ENCODE assay signal across 19 cellular contexts in genomic region chr7:101829374-101829773, GRCh38. TPM values are rescaled to one million over a fixed set of nuclear protein-coding genes. Genes with fewer than 3 reads are reported as not detected.
DNase-seq lines count a peak whose midpoint lies in the region; ATAC-seq, FAIRE-seq and TF ChIP-seq lines count a peak whose summit lies in the region.
"Had no signal": no experiment of that assay in that cellular context is flagged by ENCODE, and none has a peak within 500 bp of the region (broad histone marks: within the 10 kb centered on the region; RNA-seq: fewer than 3 reads in every experiment).

No MANE protein-coding gene starts in this region.

- no peak for ATAC-seq in K562
- ATAC-seq in left lobe of liver, result no peak
- no peak for ATAC-seq in upper lobe of right lung
- ATAC-seq in GM18867 (IDR thresholded peaks at IDR 0.05; ENCODE audit: unreplicated experiment), result no peak
- ATAC-seq: A549; CD8-positive, alpha-beta T cell had no signal

- H3K79me1 ChIP-seq in H9 (ENCODE audit: insufficient read depth, low read depth, low read length, poor library complexity, severe bottlenecking), result peaks cover 5% of the 10 kb centered on the region

- H3K27ac Mint-ChIP-seq in H9, result peak overlapping the region; percentile 15 to 44 (median 41); a peak in 3 of 7 replicates
- no peak overlapping the region for H3K27ac Mint-ChIP-seq in activated T-helper 2 cell treated with anti-CD3 and anti-CD28 coated beads, Interferon-gamma antibody, Interleukin-2, Interleukin-4, amounts not matched to agents 10 μg/mL and 5 μg/mL and 100 μg/mL, durations not matched to agents 14 hours and 24 hours and 36 hours
- H3K27ac Mint-ChIP-seq: CD8-positive, alpha-beta T cell had no signal

- no peak overlapping the region for H4K91ac ChIP-seq in H9 (ENCODE audit: insufficient read length, low read depth, low read length)

- no peak overlapping the region for H3K23ac ChIP-seq in H9 (ENCODE audit: insufficient read length, low read depth, low read length)

- H3K23me2 ChIP-seq in H9 (ENCODE audit: insufficient read length, low read depth, low read length, poor library complexity, severe bottlenecking), result no peaks in the 10 kb centered on the region

- H3K36me3 ChIP-seq in K562 (ENCODE audit: control insufficient read depth, insufficient read depth, low read length) (peaks cover 22% of the 10 kb centered on the region; the same call in 2 of the 3 replicates), upper lobe of right lung (no peaks in the 10 kb centered on the region), OCI-LY7 (ENCODE audit: insufficient read depth, low read length) (peaks cover 91% of the 10 kb centered on the region)

- WGBS in H9 (ENCODE audit: extremely low coverage, insufficient read length, low lambda C conversion rate), result no CpG with 5 or more reads among the region's 14 CpGs
- 96% methylated on average over 13 of the region's 14 CpGs for WGBS in K562 (ENCODE audit: insufficient coverage, low coverage, missing lambda C conversion rate)

- H3K9ac ChIP-seq in H9 (ENCODE audit: extremely low read depth, insufficient read length, low read length), result no peak overlapping the region
- no peak overlapping the region for H3K9ac ChIP-seq in K562 (ENCODE audit: insufficient read depth in 1 of 2, low read depth in 2 of 2, low read length in 2 of 2)
- H3K9ac ChIP-seq: GM23248 had no signal

- H3K4me2 ChIP-seq in H9 (ENCODE audit: insufficient read depth, insufficient read length, low read length) (no peak overlapping the region), K562 (ENCODE audit: insufficient read depth, low read length) (no peak overlapping the region), OCI-LY7 (ENCODE audit: low read length) (no peak overlapping the region)
- H3K4me2 ChIP-seq: A549 had no signal

- no peak overlapping the region for H2BK20ac ChIP-seq in H9 (ENCODE audit: low read depth, low read length, poor library complexity, severe bottlenecking)

- peaks cover 13% of the 10 kb centered on the region for H3K9me1 ChIP-seq in K562 (ENCODE audit: control insufficient read depth, insufficient read depth, low read length)

- POLR2A ChIA-PET in K562 (lab: Yijun Ruan, JAX), result interaction anchor here (2.3 kb wide), 1 partner anchor 10 kb away, joined by 20 read pairs; the partner anchor contains the start of gene CUX1
- POLR2A ChIA-PET in OCI-LY7 (lab: Charles Lee), result interaction anchor here (0.6 to 1.2 kb wide), 3 partner anchors 8 to 24 kb away, joined by 3 to 4 read pairs (median 3); no protein-coding TSS in a partner anchor

- H2BK15ac ChIP-seq in H9 (ENCODE audit: low read depth, low read length), result no peak overlapping the region

- H3K9me3 ChIP-seq in H9 (ENCODE audit: control insufficient read depth, low read depth, low read length) (no peaks in the 10 kb centered on the region), K562 (replicated peaks; ENCODE audit: control insufficient read depth, insufficient read depth, low read depth, low read length) (no peaks in the 10 kb centered on the region), upper lobe of right lung (no peaks in the 10 kb centered on the region), OCI-LY7 (ENCODE audit: low read length) (no peaks in the 10 kb centered on the region)
- H3K9me3 ChIP-seq: A549; BLaER1 treated with 17β-estradiol and CSF1 and Interleukin-3, amounts not matched to agents 10 nM and 100 nM had no signal

- no peak overlapping the region for H3K27ac ChIP-seq in H9 (ENCODE audit: insufficient read length, low read depth, low read length)
- no peak overlapping the region for H3K27ac ChIP-seq in K562 (ENCODE audit: extremely low read depth, low read depth, low read length)
- no peak overlapping the region for H3K27ac ChIP-seq in upper lobe of right lung
- no peak overlapping the region for H3K27ac ChIP-seq in OCI-LY7 (ENCODE audit: low read depth, low read length, poor library complexity, severe bottlenecking)
- H3K27ac ChIP-seq: 22Rv1, A549, GM23248 had no signal

- no peaks in the 10 kb centered on the region for H3K9me2 ChIP-seq in OCI-LY7 (ENCODE audit: insufficient read depth, low read length)

- TF ChIP-seq CTCF in H9 (conservative IDR thresholded peaks at IDR 0.05) (no peak), K562 (IDR thresholded peaks at IDR 0.05 in 2 of 3, conservative IDR thresholded peaks at IDR 0.05 in 1 of 3; ENCODE audit: insufficient read depth in 2 of 3, low read depth in 1 of 3, low read length in 3 of 3) (no peak), upper lobe of right lung (IDR thresholded peaks at IDR 0.05) (no peak), OCI-LY7 (conservative IDR thresholded peaks at IDR 0.05; ENCODE audit: low read length) (no peak)

- FAIRE-seq in K562 (lab: Jason Lieb, UNC), result peak; percentile 52
- FAIRE-seq: A549, HTR-8/SVneo had no signal

- H2AFZ ChIP-seq in H9 (ENCODE audit: low read length), result no peak overlapping the region
- H2AFZ ChIP-seq in K562 (ENCODE audit: low read depth, low read length), result no peak overlapping the region
- H2AFZ ChIP-seq in OCI-LY7 (ENCODE audit: low read length), result no peak overlapping the region
- H2AFZ ChIP-seq: GM23248 had no signal

- H3K18ac ChIP-seq in H9 (ENCODE audit: insufficient read length, low read depth, low read length), result no peak overlapping the region

- no peak overlapping the region for H4K8ac ChIP-seq in H9 (replicated peaks; ENCODE audit: insufficient read length, low read depth, low read length)

- H3K4me1 ChIP-seq in H9 (ENCODE audit: insufficient read depth, low read length), result no peaks in the 10 kb centered on the region; the same call in 1 of the 2 replicates
- H3K4me1 ChIP-seq in K562 (replicated peaks in 1 of 2; ENCODE audit: control insufficient read depth in 2 of 2, insufficient read depth in 2 of 2, low read length in 2 of 2), result peaks cover 0 to 20% of the 10 kb centered on the region in 2 experiments; a peak in 3 of 5 replicates
- H3K4me1 ChIP-seq in upper lobe of right lung, result no peaks in the 10 kb centered on the region
- peaks cover 67% of the 10 kb centered on the region for H3K4me1 ChIP-seq in OCI-LY7 (ENCODE audit: insufficient read depth, low read length, poor library complexity, severe bottlenecking)

- H3K4me3 ChIP-seq in K562 (no peak overlapping the region), upper lobe of right lung (no peak overlapping the region), OCI-LY7 (ENCODE audit: low read depth, low read length, poor library complexity, severe bottlenecking) (no peak overlapping the region)
- H3K4me3 ChIP-seq: A549; BLaER1 treated with 17β-estradiol and CSF1 and Interleukin-3, amounts not matched to agents 10 nM and 100 nM; GM23248 had no signal

- in situ Hi-C loops in K562 (cut with MboI), result no loop called here

- no peak overlapping the region for H2BK5ac ChIP-seq in H9 (ENCODE audit: insufficient read length, low read length)

- H3K4ac ChIP-seq in H9 (ENCODE audit: low read depth, low read length), result no peak overlapping the region

- no TSS peak for BruUV-seq in K562 (replicated peaks; lab: Mats Ljungman, UMichigan)
- no TSS peak for BruUV-seq in OCI-LY7 (replicated peaks; lab: Mats Ljungman, UMichigan)

- no peak overlapping the region for H4K5ac ChIP-seq in H9 (ENCODE audit: insufficient read length, low read depth, low read length)

- H3K4me1 Mint-ChIP-seq in H9, result peaks cover 35 to 48% of the 10 kb centered on the region in 2 experiments
- H3K4me1 Mint-ChIP-seq in activated T-helper 2 cell treated with anti-CD3 and anti-CD28 coated beads, Interferon-gamma antibody, Interleukin-2, Interleukin-4, amounts not matched to agents 10 μg/mL and 5 μg/mL and 100 μg/mL, durations not matched to agents 14 hours and 24 hours and 36 hours (ENCODE audit: low read depth), result no peaks in the 10 kb centered on the region

- no peak overlapping the region for H3K56ac ChIP-seq in H9 (ENCODE audit: insufficient read length, low read depth, low read length)

- no peak for TF ChIP-seq POLR2A in K562 (conservative IDR thresholded peaks at IDR 0.05)

- intact Hi-C loops in K562 (cut with micrococcal nuclease), result no loop called here
- intact Hi-C loops in upper lobe of right lung (cut with DNase I), result no loop called here
- intact Hi-C loops in OCI-LY7 (cut with micrococcal nuclease; ENCODE audit: unreplicated experiment), result no loop called here
- intact Hi-C loops in activated T-helper 2 cell treated with anti-CD3 and anti-CD28 coated beads, Interferon-gamma antibody, Interleukin-2, Interleukin-4, amounts not matched to agents 10 μg/mL and 5 μg/mL and 100 μg/mL, durations not matched to agents 14 hours and 24 hours and 36 hours (cut with micrococcal nuclease), result no loop called here

- H3K14ac ChIP-seq in H9 (ENCODE audit: insufficient read depth, low read length), result no peak overlapping the region

- H2AK5ac ChIP-seq in H9 (ENCODE audit: insufficient read length, low read length), result no peak overlapping the region

- H4K20me1 ChIP-seq in H9 (ENCODE audit: control insufficient read depth, insufficient read depth, insufficient read length), result peaks cover 3% of the 10 kb centered on the region
- peaks cover 22% of the 10 kb centered on the region for H4K20me1 ChIP-seq in K562 (replicated peaks; ENCODE audit: control insufficient read depth, insufficient read depth, low read length)
- H4K20me1 ChIP-seq in OCI-LY7 (ENCODE audit: insufficient read depth, low read length), result peaks cover 44% of the 10 kb centered on the region

- H3K27me3 ChIP-seq in H9 (ENCODE audit: insufficient read depth, low read length), result no peaks in the 10 kb centered on the region
- H3K27me3 ChIP-seq in K562 (ENCODE audit: control insufficient read depth in 2 of 2, insufficient read depth in 2 of 2, low read length in 2 of 2), result no peaks in the 10 kb centered on the region
- H3K27me3 ChIP-seq in upper lobe of right lung, result no peaks in the 10 kb centered on the region
- H3K27me3 ChIP-seq: BLaER1 treated with 17β-estradiol and CSF1 and Interleukin-3, amounts not matched to agents 10 nM and 100 nM had no signal

- TF ChIP-seq EP300 in K562 (IDR thresholded peaks at IDR 0.05; ENCODE audit: low read length), result no peak

- H3K9me3 Mint-ChIP-seq in H9, result no peaks in the 10 kb centered on the region
- H3K9me3 Mint-ChIP-seq in activated T-helper 2 cell treated with anti-CD3 and anti-CD28 coated beads, Interferon-gamma antibody, Interleukin-2, Interleukin-4, amounts not matched to agents 10 μg/mL and 5 μg/mL and 100 μg/mL, durations not matched to agents 14 hours and 24 hours and 36 hours, result no peaks in the 10 kb centered on the region
- H3K9me3 Mint-ChIP-seq: CD8-positive, alpha-beta T cell had no signal

- no peaks in the 10 kb centered on the region for H3K27me3 Mint-ChIP-seq in H9 (ENCODE audit: low read depth)
- no peaks in the 10 kb centered on the region for H3K27me3 Mint-ChIP-seq in activated T-helper 2 cell treated with anti-CD3 and anti-CD28 coated beads, Interferon-gamma antibody, Interleukin-2, Interleukin-4, amounts not matched to agents 10 μg/mL and 5 μg/mL and 100 μg/mL, durations not matched to agents 14 hours and 24 hours and 36 hours (ENCODE audit: low read depth)

- no peak overlapping the region for H2BK120ac ChIP-seq in H9 (ENCODE audit: low read depth, low read length, poor library complexity, severe bottlenecking)

- peaks cover 5 to 12% (median 6%) of the 10 kb centered on the region in 3 experiments; a peak in 6 of 7 replicates for H3K36me3 Mint-ChIP-seq in H9 (ENCODE audit: insufficient read depth in 1 of 3, low read depth in 3 of 3)
- H3K36me3 Mint-ChIP-seq in activated T-helper 2 cell treated with anti-CD3 and anti-CD28 coated beads, Interferon-gamma antibody, Interleukin-2, Interleukin-4, amounts not matched to agents 10 μg/mL and 5 μg/mL and 100 μg/mL, durations not matched to agents 14 hours and 24 hours and 36 hours (ENCODE audit: low read depth), result peaks cover 3% of the 10 kb centered on the region

- H3K79me2 ChIP-seq in H9 (ENCODE audit: insufficient read depth, low read length) (peaks cover 81% of the 10 kb centered on the region; the same call in 1 of the 2 replicates), K562 (ENCODE audit: control insufficient read depth, insufficient read depth, low read length) (peaks cover 98% of the 10 kb centered on the region), OCI-LY7 (ENCODE audit: insufficient read depth, low read depth, low read length) (peaks cover 100% of the 10 kb centered on the region)

- no peak overlapping the region for H3T11ph ChIP-seq in H9 (ENCODE audit: low read length)

- H2BK12ac ChIP-seq in H9 (ENCODE audit: insufficient read length, low read depth, low read length), result no peak overlapping the region

- H3K4me3 Mint-ChIP-seq in H9, result no peak overlapping the region
- H3K4me3 Mint-ChIP-seq in activated T-helper 2 cell treated with anti-CD3 and anti-CD28 coated beads, Interferon-gamma antibody, Interleukin-2, Interleukin-4, amounts not matched to agents 10 μg/mL and 5 μg/mL and 100 μg/mL, durations not matched to agents 14 hours and 24 hours and 36 hours (ENCODE audit: low read depth), result no peak overlapping the region
- H3K4me3 Mint-ChIP-seq: CD8-positive, alpha-beta T cell had no signal

- CTCF ChIA-PET in K562 (lab: Yijun Ruan, JAX; ENCODE audit: low intra/inter-chr PET ratio), result no interaction called here
- CTCF ChIA-PET in OCI-LY7 (lab: Charles Lee; ENCODE audit: unreplicated experiment), result no interaction called here

- DNase-seq in H9 (no peak), K562 (ENCODE audit: extremely low read depth in 1 of 4, low spot score in 3 of 4) (no peak), left lobe of liver (ENCODE audit: low spot score) (peak; percentile 26), upper lobe of right lung (peak; percentile 16), OCI-LY7 (ENCODE audit: low spot score) (no peak)
- no peak for DNase-seq in activated T-helper 2 cell treated with anti-CD3 and anti-CD28 coated beads, Interferon-gamma antibody, Interleukin-2, Interleukin-4, amounts not matched to agents 10 μg/mL and 5 μg/mL and 100 μg/mL, durations not matched to agents 14 hours and 24 hours and 36 hours (ENCODE audit: low spot score)
- DNase-seq: Calu3; CD8-positive, alpha-beta T cell; DMS79 treated with DMSO at 0.1 percent for 48 hours; GF-D8; GM23248; HCEC 1CT; IMR-90; KBM-7 had no signal

- no peak for TF ChIP-seq RAD21 in K562 (CRISPR knock-in tag; conservative IDR thresholded peaks at IDR 0.05 in 1 of 2, IDR thresholded peaks at IDR 0.05 in 1 of 2)

RNA-seq across cellular contexts. Expression of gene CUX1, which starts 11.9 kb away (rescaled TPM):
- total RNA-seq in H9 (2021), result 53.5 and 60.5 TPM in 2 replicates
- 271 and 342 TPM in 2 replicates for total RNA-seq in K562 (2011; cell fraction: chromatin; rRNA removed; ENCODE audit: low replicate concordance)
- 121 and 144 TPM in 2 replicates for total RNA-seq in K562 (2011; cell fraction: nucleolus; rRNA removed)
- 169 and 178 TPM in 2 replicates for total RNA-seq in K562 (2011; cell fraction: nucleoplasm; rRNA removed)
- total RNA-seq in K562 (2014; rRNA removed), result 25.2 and 34.2 TPM in 2 replicates
- 33.0 and 41.3 TPM in 2 replicates for total RNA-seq in K562 (2014; rRNA removed; fragmentation: Illumina TruSeq; extraction: Trizol)
- 25.2 and 26.2 TPM in 2 replicates for total RNA-seq in K562 (2015; rRNA removed; fragmentation: Illumina TruSeq; extraction: Trizol)
- total RNA-seq in K562 (2021), result 52.9 and 55.3 TPM in 2 replicates
- polyA plus RNA-seq in K562 (2011; rRNA removed), result 9.6 and 13.0 TPM in 2 replicates
- 9.5 and 20.1 TPM in 2 replicates for polyA plus RNA-seq in K562 (2011; cell fraction: cytosol; rRNA removed)
- polyA plus RNA-seq in K562 (2011; cell fraction: nucleus; rRNA removed), result 8.9 and 14.8 TPM in 2 replicates
- polyA plus RNA-seq in K562 (2012), result 27.5 and 61.2 TPM in 2 replicates
- polyA plus RNA-seq in K562 (2014; fragmentation: Illumina TruSeq; extraction: Trizol), result 31.9 and 32.2 TPM in 2 replicates
- polyA plus RNA-seq in K562 (2014; fragmentation: Nextera tagmentation; extraction: Ambion mirVana), result 1 to 10 TPM; 3.6 to 6.7 TPM
- 21.4 and 24.7 TPM in 2 replicates for polyA plus RNA-seq in K562 (2014; rRNA removed)
- 33.4 and 37.2 TPM in 2 replicates for polyA minus RNA-seq in K562 (2011; rRNA and poly(A)+ RNA removed)
- polyA minus RNA-seq in K562 (2011; cell fraction: cytosol; rRNA and poly(A)+ RNA removed), result 13.4 and 20.4 TPM in 2 replicates
- 30.6 and 60.0 TPM in 2 replicates for polyA minus RNA-seq in K562 (2011; cell fraction: nucleus; rRNA and poly(A)+ RNA removed)
- total RNA-seq in left lobe of liver, result 42.0 TPM
- total RNA-seq in upper lobe of right lung, result 132 TPM
- 131 and 143 TPM in 2 replicates for total RNA-seq in OCI-LY7 (2014; rRNA removed; shearing (Covaris generic))
- 199 and 247 TPM in 2 replicates for total RNA-seq in OCI-LY7 (2022)
- 29.5 and 31.5 TPM in 2 replicates for total RNA-seq in activated T-helper 2 cell treated with anti-CD3 and anti-CD28 coated beads, Interferon-gamma antibody, Interleukin-2, Interleukin-4, amounts not matched to agents 10 μg/mL and 5 μg/mL and 100 μg/mL, durations not matched to agents 14 hours and 24 hours and 36 hours

Comparison
In these comparisons a context has a peak if more than half of its experiments do, and no peak if none do; other contexts are left out.
1. DNase-seq: peak in left lobe of liver (single experiment) and upper lobe of right lung (single experiment); none in H9 (single experiment), K562 (0 of 4), OCI-LY7 (single experiment) and activated T-helper 2 cell treated with anti-CD3 and anti-CD28 coated beads, Interferon-gamma antibody, Interleukin-2, Interleukin-4, amounts not matched to agents 10 μg/mL and 5 μg/mL and 100 μg/mL, durations not matched to agents 14 hours and 24 hours and 36 hours (single experiment).